In the genomic region with DNA sequence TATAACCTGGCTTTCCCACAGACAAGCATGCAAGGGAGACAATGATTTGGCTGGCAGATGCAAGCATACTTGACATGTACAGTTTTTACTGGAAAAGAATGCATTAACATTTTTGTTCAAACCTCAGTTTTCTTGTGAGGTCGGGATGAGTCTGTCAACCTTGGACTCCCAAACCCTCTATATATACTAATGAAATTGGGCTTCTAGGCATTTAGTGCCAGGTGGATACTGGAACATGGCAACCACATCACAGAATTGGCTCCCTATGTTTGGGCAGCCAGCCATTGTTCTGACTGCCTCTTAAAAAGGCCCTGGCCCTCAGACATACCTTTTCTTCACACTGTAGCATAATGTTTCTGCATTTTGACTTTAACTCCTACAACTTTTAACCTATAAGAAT, we compare ENCODE assay signal across 1 cellular context.
TF ChIP-seq lines count a peak whose summit lies in the region.

No MANE protein-coding gene starts in this region.

TF ChIP-seq in SK-N-SH, 30 proteins besides CTCF, POLR2A, EP300 and RAD21 (continued from another document):
- TF ChIP-seq, protein P1, sequence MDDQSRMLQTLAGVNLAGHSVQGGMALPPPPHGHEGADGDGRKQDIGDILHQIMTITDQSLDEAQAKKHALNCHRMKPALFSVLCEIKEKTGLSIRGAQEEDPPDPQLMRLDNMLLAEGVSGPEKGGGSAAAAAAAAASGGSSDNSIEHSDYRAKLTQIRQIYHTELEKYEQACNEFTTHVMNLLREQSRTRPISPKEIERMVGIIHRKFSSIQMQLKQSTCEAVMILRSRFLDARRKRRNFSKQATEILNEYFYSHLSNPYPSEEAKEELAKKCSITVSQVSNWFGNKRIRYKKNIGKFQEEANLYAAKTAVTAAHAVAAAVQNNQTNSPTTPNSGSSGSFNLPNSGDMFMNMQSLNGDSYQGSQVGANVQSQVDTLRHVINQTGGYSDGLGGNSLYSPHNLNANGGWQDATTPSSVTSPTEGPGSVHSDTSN (IDR thresholded peaks at IDR 0.05): peak; percentile 25; the same call in 1 of the 2 replicates
- TF ChIP-seq JUND (IDR thresholded peaks at IDR 0.05) (0 out of 2 replicates have a peak, but pooled peaks have one; percentile 14), FOSL2 (IDR thresholded peaks at IDR 0.05; ENCODE audit: borderline replicate concordance, low read depth) (0 out of 2 replicates have a peak, but pooled peaks have one; percentile 4), TCF12 (IDR thresholded peaks at IDR 0.05) (peak; percentile 49; the same call in 1 of the 2 replicates), TAF1 (IDR thresholded peaks at IDR 0.05; ENCODE audit: borderline replicate concordance, low read depth, low read length) (no peak), RXRA (IDR thresholded peaks at IDR 0.05; ENCODE audit: borderline replicate concordance, low read depth) (no peak), CHD2 (IDR thresholded peaks at IDR 0.05; ENCODE audit: low read length, partially characterized antibody) (no peak), GATA2 (CRISPR knock-in tag; IDR thresholded peaks at IDR 0.05) (no peak)
